ENCODE assay signal across 19 cellular contexts in the genomic region with DNA sequence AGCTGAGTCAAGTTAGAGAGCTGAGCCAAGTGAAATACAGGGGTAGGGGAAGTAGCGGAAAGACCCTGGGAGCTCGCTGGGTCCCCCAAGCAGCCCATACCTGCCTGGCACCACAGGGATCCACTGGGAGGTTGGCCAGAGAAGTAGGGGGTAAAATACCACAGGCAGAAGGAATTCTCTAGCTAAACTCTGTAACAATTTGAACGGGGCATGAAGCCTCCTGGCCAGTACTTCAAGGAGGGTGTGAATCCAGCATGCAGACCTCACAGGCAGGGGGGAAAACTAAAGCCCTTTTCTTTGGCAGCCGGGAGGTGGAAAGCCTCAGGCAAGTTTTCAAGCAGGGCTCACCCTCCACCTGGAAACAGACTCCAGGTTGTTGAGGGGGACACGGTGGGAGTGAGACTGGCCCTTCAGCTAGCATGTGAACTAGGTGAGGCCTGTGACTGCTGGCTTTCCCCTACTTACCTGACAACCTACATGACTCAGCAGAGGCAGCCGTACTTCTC. TPM values are rescaled to one million over a fixed set of nuclear protein-coding genes. Genes with fewer than 3 reads are reported as not detected.
DNase-seq lines count a peak whose midpoint lies in the region; ATAC-seq and TF ChIP-seq lines count a peak whose summit lies in the region.
"Had no signal": no experiment of that assay in that cellular context is flagged by ENCODE, and none has a peak within 500 bp of the region (broad histone marks: within the 10 kb centered on the region; RNA-seq: fewer than 3 reads in every experiment).

No MANE protein-coding gene starts in this region.

- H2BK20ac ChIP-seq in H9 (ENCODE audit: low read depth, low read length, poor library complexity, severe bottlenecking), result no peak overlapping the region

- no peak for TF ChIP-seq CTCF in GM23338 (conservative IDR thresholded peaks at IDR 0.05; ENCODE audit: low read depth in 2 of 2)
- no peak for TF ChIP-seq CTCF in H9 (conservative IDR thresholded peaks at IDR 0.05)
- no peak for TF ChIP-seq CTCF in nephron progenitor cell (IDR thresholded peaks at IDR 0.05)

- peak overlapping the region; percentile 56; the same call in 1 of the 2 replicates for H2AFZ ChIP-seq in GM23338
- H2AFZ ChIP-seq in H9 (ENCODE audit: low read length), result no peak overlapping the region

- H3K4me2 ChIP-seq in GM23338, result no peak overlapping the region
- no peak overlapping the region for H3K4me2 ChIP-seq in H9 (ENCODE audit: insufficient read depth, insufficient read length, low read length)
- H3K4me2 ChIP-seq: A549 had no signal

- no peak overlapping the region for H3K56ac ChIP-seq in H9 (ENCODE audit: insufficient read length, low read depth, low read length)

- H4K20me1 ChIP-seq in GM23338 (replicated peaks; ENCODE audit: insufficient read depth) (no peaks in the 10 kb centered on the region), H9 (ENCODE audit: control insufficient read depth, insufficient read depth, insufficient read length) (no peaks in the 10 kb centered on the region)

- H3K27ac ChIP-seq in GM23338 (ENCODE audit: low read depth) (no peak overlapping the region), H9 (ENCODE audit: insufficient read length, low read depth, low read length) (no peak overlapping the region)
- H3K27ac ChIP-seq: A549 had no signal

- H3K18ac ChIP-seq in H9 (ENCODE audit: insufficient read length, low read depth, low read length), result peak overlapping the region; percentile 48

- H3K79me1 ChIP-seq in H9 (ENCODE audit: insufficient read depth, low read depth, low read length, poor library complexity, severe bottlenecking), result no peaks in the 10 kb centered on the region

- no peak overlapping the region for H3T11ph ChIP-seq in H9 (ENCODE audit: low read length)

- H3K27me3 Mint-ChIP-seq in GM23338 (ENCODE audit: insufficient read depth, low read depth, poor library complexity) (no peaks in the 10 kb centered on the region), H9 (ENCODE audit: low read depth) (no peaks in the 10 kb centered on the region; the same call in 1 of the 2 replicates), nephron progenitor cell (ENCODE audit: low read depth, poor library complexity) (peaks cover 2% of the 10 kb centered on the region), immature natural killer cell (ENCODE audit: low read depth in 3 of 3) (peaks cover 0 to 4% (median 0%) of the 10 kb centered on the region in 3 donors)
- H3K27me3 Mint-ChIP-seq: IgD-negative memory B cell had no signal

- H3K9me3 Mint-ChIP-seq in GM23338 (no peaks in the 10 kb centered on the region; the same call in 2 of the 3 replicates), H9 (peaks cover 5 to 6% of the 10 kb centered on the region in 2 experiments; a peak in 2 of 5 replicates), nephron progenitor cell (peaks cover 21% of the 10 kb centered on the region), immature natural killer cell (peaks cover 0 to 11% (median 0%) of the 10 kb centered on the region in 6 donors)
- H3K9me3 Mint-ChIP-seq in activated naive CD4-positive, alpha-beta T cell treated with anti-CD3 and anti-CD28 coated beads, Interleukin-2, amount 50 U/mL, for 72 hours, result peaks cover 6 to 10% of the 10 kb centered on the region in 2 donors
- H3K9me3 Mint-ChIP-seq: CD8-positive, alpha-beta T cell had no signal

- no peak overlapping the region for H4K91ac ChIP-seq in H9 (ENCODE audit: insufficient read length, low read depth, low read length)

- DNase-seq in GM23338 (ENCODE audit: low spot score), result peak; percentile 5
- DNase-seq in H9, result no peak
- peak; percentile 20 for DNase-seq in foreskin melanocyte
- no peak for DNase-seq in nephron progenitor cell
- no peak for DNase-seq in activated naive CD4-positive, alpha-beta T cell treated with anti-CD3 and anti-CD28 coated beads, Interleukin-2, amount 50 U/mL, for 72 hours (ENCODE audit: low spot score in 2 of 2)
- no peak for DNase-seq in immature natural killer cell
- DNase-seq: CD8-positive, alpha-beta T cell; COR-L47; DMS153; DMS79 treated with DMSO at 0.1 percent for 48 hours; EL; GDM1 had no signal

- H3K79me2 ChIP-seq in GM23338 (replicated peaks; ENCODE audit: insufficient read depth), result no peaks in the 10 kb centered on the region
- no peaks in the 10 kb centered on the region for H3K79me2 ChIP-seq in H9 (ENCODE audit: insufficient read depth, low read length)

- no peak overlapping the region for H2BK120ac ChIP-seq in H9 (ENCODE audit: low read depth, low read length, poor library complexity, severe bottlenecking)

- H3K27me3 ChIP-seq in GM23338 (ENCODE audit: insufficient read depth) (no peaks in the 10 kb centered on the region), H9 (ENCODE audit: insufficient read depth, low read length) (no peaks in the 10 kb centered on the region)

- H3K9me3 ChIP-seq in H9 (ENCODE audit: control insufficient read depth, low read depth, low read length), result no peaks in the 10 kb centered on the region
- H3K9me3 ChIP-seq: A549 had no signal

- H3K36me3 ChIP-seq in GM23338 (ENCODE audit: insufficient read depth), result no peaks in the 10 kb centered on the region

- no peak overlapping the region for H2BK12ac ChIP-seq in H9 (ENCODE audit: insufficient read length, low read depth, low read length)

- no peak overlapping the region for H3K4ac ChIP-seq in H9 (ENCODE audit: low read depth, low read length)

- no CpG with 5 or more reads among the region's 6 CpGs for WGBS in H9 (ENCODE audit: extremely low coverage, insufficient read length, low lambda C conversion rate)

- H3F3A ChIP-seq in GM23338 (replicated peaks; ENCODE audit: low read depth), result no peaks in the 10 kb centered on the region

- no peak overlapping the region for H3K27ac Mint-ChIP-seq in GM23338
- peak overlapping the region in 1 of 3 experiments; percentile 31; a peak in 1 of 7 replicates for H3K27ac Mint-ChIP-seq in H9
- H3K27ac Mint-ChIP-seq in nephron progenitor cell, result peak overlapping the region; percentile 20
- H3K27ac Mint-ChIP-seq in activated naive CD4-positive, alpha-beta T cell treated with anti-CD3 and anti-CD28 coated beads, Interleukin-2, amount 50 U/mL, for 72 hours, result no peak overlapping the region
- H3K27ac Mint-ChIP-seq in immature natural killer cell, result no peak overlapping the region
- H3K27ac Mint-ChIP-seq: CD14-positive monocyte; CD8-positive, alpha-beta T cell; IgD-negative memory B cell had no signal

- no peak overlapping the region for H3K4me3 Mint-ChIP-seq in GM23338
- no peak overlapping the region for H3K4me3 Mint-ChIP-seq in H9
- no peak overlapping the region for H3K4me3 Mint-ChIP-seq in nephron progenitor cell
- H3K4me3 Mint-ChIP-seq in immature natural killer cell, result no peak overlapping the region
- H3K4me3 Mint-ChIP-seq: CD14-positive monocyte; CD8-positive, alpha-beta T cell; IgD-negative memory B cell had no signal

- no peaks in the 10 kb centered on the region for H3K4me1 ChIP-seq in GM23338 (ENCODE audit: insufficient read depth)
- no peaks in the 10 kb centered on the region for H3K4me1 ChIP-seq in H9 (ENCODE audit: insufficient read depth, low read length)
- H3K4me1 ChIP-seq: A549 had no signal

- no peak overlapping the region for H3K9ac ChIP-seq in H9 (ENCODE audit: extremely low read depth, insufficient read length, low read length)

- H4K5ac ChIP-seq in H9 (ENCODE audit: insufficient read length, low read depth, low read length), result no peak overlapping the region

- peak; percentile 48; the same call in 2 of the 3 replicates for ATAC-seq in GM23338
- ATAC-seq in activated naive CD4-positive, alpha-beta T cell treated with anti-CD3 and anti-CD28 coated beads, Interleukin-2, amount 50 U/mL, for 72 hours, result no peak
- no peak for ATAC-seq in GM21528 (IDR thresholded peaks at IDR 0.05; ENCODE audit: low FRiP score, unreplicated experiment)
- ATAC-seq: A549; CD8-positive, alpha-beta T cell had no signal

- H3K4me1 Mint-ChIP-seq in GM23338 (no peaks in the 10 kb centered on the region), H9 (peaks cover 2 to 10% of the 10 kb centered on the region in 2 experiments; a peak in 2 of 4 replicates), nephron progenitor cell (no peaks in the 10 kb centered on the region), immature natural killer cell (no peaks in the 10 kb centered on the region)
- H3K4me1 Mint-ChIP-seq: CD14-positive monocyte, IgD-negative memory B cell had no signal

- no peaks in the 10 kb centered on the region for H3K23me2 ChIP-seq in H9 (ENCODE audit: insufficient read length, low read depth, low read length, poor library complexity, severe bottlenecking)

- H3K14ac ChIP-seq in H9 (ENCODE audit: insufficient read depth, low read length), result no peak overlapping the region

- no peak overlapping the region for H3K4me3 ChIP-seq in GM23338
- H3K4me3 ChIP-seq: A549 had no signal

- H4K8ac ChIP-seq in H9 (replicated peaks; ENCODE audit: insufficient read length, low read depth, low read length), result no peak overlapping the region

- no peak overlapping the region for H2BK5ac ChIP-seq in H9 (ENCODE audit: insufficient read length, low read length)

- H3K23ac ChIP-seq in H9 (ENCODE audit: insufficient read length, low read depth, low read length), result no peak overlapping the region

- no peak overlapping the region for H2AK5ac ChIP-seq in H9 (ENCODE audit: insufficient read length, low read length)

- H3K36me3 Mint-ChIP-seq in GM23338 (ENCODE audit: low read depth) (peaks cover 3% of the 10 kb centered on the region; the same call in 1 of the 3 replicates), H9 (ENCODE audit: insufficient read depth in 1 of 3, low read depth in 3 of 3) (peaks cover 2 to 4% (median 3%) of the 10 kb centered on the region in 3 experiments; a peak in 3 of 7 replicates), nephron progenitor cell (ENCODE audit: low read depth) (peaks cover under 1% of the 10 kb centered on the region), immature natural killer cell (no peaks in the 10 kb centered on the region)
- peaks cover 0 to 13% of the 10 kb centered on the region in 2 donors for H3K36me3 Mint-ChIP-seq in activated naive CD4-positive, alpha-beta T cell treated with anti-CD3 and anti-CD28 coated beads, Interleukin-2, amount 50 U/mL, for 72 hours
- H3K36me3 Mint-ChIP-seq: CD14-positive monocyte; CD8-positive, alpha-beta T cell; IgD-negative memory B cell had no signal

- no peaks in the 10 kb centered on the region for H3K9me2 ChIP-seq in GM23338 (ENCODE audit: insufficient read depth)

- no peak overlapping the region for H2BK15ac ChIP-seq in H9 (ENCODE audit: low read depth, low read length)

TF ChIP-seq in GM23338, 12 proteins besides CTCF, POLR2A, EP300 and RAD21 (continues in another document):
- no peak for TF ChIP-seq CREB1 (CRISPR knock-in tag; IDR thresholded peaks at IDR 0.05; ENCODE audit: low read depth)

RNA-seq across cellular contexts. Expression of a gene that starts 3.7 kb away (rescaled TPM):
- not detected in 2 replicates for total RNA-seq in GM23338 (2014; rRNA removed; shearing (Covaris generic))
- polyA plus RNA-seq in GM23338 (2016; fragmentation: Nextera tagmentation; extraction: Ambion mirVana) (not detected in 2 replicates), immature natural killer cell (not detected)
- total RNA-seq in H9 (2021), result 0.26 TPM in 1 of 2 replicates, not detected in the other
- total RNA-seq in activated naive CD4-positive, alpha-beta T cell treated with anti-CD3 and anti-CD28 coated beads, Interleukin-2, amount 50 U/mL, for 72 hours, result not detected
- total RNA-seq: CD8-positive, alpha-beta T cell; HT-29 had no signal
- polyA plus RNA-seq: A549, AG04450, BJ, CD14-positive monocyte, IgD-negative memory B cell had no signal

RNA-seq across cellular contexts. Expression of a gene that starts 17.3 kb away (rescaled TPM):
- not detected in 2 replicates for total RNA-seq in GM23338 (2014; rRNA removed; shearing (Covaris generic))
- polyA plus RNA-seq in GM23338 (2016; fragmentation: Nextera tagmentation; extraction: Ambion mirVana) (not detected in 2 replicates), immature natural killer cell (not detected)
- not detected in 2 replicates for total RNA-seq in H9 (2021)
- total RNA-seq in activated naive CD4-positive, alpha-beta T cell treated with anti-CD3 and anti-CD28 coated beads, Interleukin-2, amount 50 U/mL, for 72 hours, result not detected
- total RNA-seq: CD8-positive, alpha-beta T cell; HT-29 had no signal
- polyA plus RNA-seq: A549, AG04450, BJ, CD14-positive monocyte, IgD-negative memory B cell had no signal

Comparison
In these comparisons a context has a peak if more than half of its experiments do, and no peak if none do; other contexts are left out.
1. DNase-seq: peak in GM23338 (single experiment) and foreskin melanocyte (single experiment); none in H9 (single experiment), nephron progenitor cell (single experiment), activated naive CD4-positive, alpha-beta T cell treated with anti-CD3 and anti-CD28 coated beads, Interleukin-2, amount 50 U/mL, for 72 hours (0 of 2) and immature natural killer cell (0 of 3).